In genomic region chr1:203287896-203288295, GRCh38 we compare ENCODE assay signal across 9 cellular contexts. TPM values are rescaled to one million over a fixed set of nuclear protein-coding genes. Genes with fewer than 3 reads are reported as not detected.
DNase-seq lines count a peak whose midpoint lies in the region; ATAC-seq and TF ChIP-seq lines count a peak whose summit lies in the region.
"Had no signal": no experiment of that assay in that cellular context is flagged by ENCODE, and none has a peak within 500 bp of the region (broad histone marks: within the 10 kb centered on the region; RNA-seq: fewer than 3 reads in every experiment).

No MANE protein-coding gene starts in this region.

- ATAC-seq in stimulated activated naive CD8-positive, alpha-beta T cell treated with anti-CD3 and anti-CD28 coated beads, Interleukin-15, Interleukin-2, amounts not matched to agents 100 U/mL and 50 U/mL, for 24 hours: no peak
- ATAC-seq in GM21515 (IDR thresholded peaks at IDR 0.05; ENCODE audit: unreplicated experiment): no peak

- no peaks in the 10 kb centered on the region for H3K27me3 Mint-ChIP-seq in stimulated activated naive CD8-positive, alpha-beta T cell treated with anti-CD3 and anti-CD28 coated beads, Interleukin-15, Interleukin-2, amounts not matched to agents 100 ng/mL and 50 ng/mL, for 24 hours
- H3K27me3 Mint-ChIP-seq in nephron progenitor cell (ENCODE audit: low read depth, poor library complexity): peaks cover 3% of the 10 kb centered on the region

- no peaks in the 10 kb centered on the region for H3K27me3 ChIP-seq in colonic mucosa

- peak overlapping the region; percentile 98 for H3K27ac ChIP-seq in colonic mucosa

- peak overlapping the region; percentile 100 for H3K27ac Mint-ChIP-seq in stimulated activated naive CD8-positive, alpha-beta T cell treated with anti-CD3 and anti-CD28 coated beads, Interleukin-15, Interleukin-2, amounts not matched to agents 100 ng/mL and 50 ng/mL, for 24 hours
- H3K27ac Mint-ChIP-seq in nephron progenitor cell: no peak overlapping the region

- H3K4me3 Mint-ChIP-seq in stimulated activated naive CD8-positive, alpha-beta T cell treated with anti-CD3 and anti-CD28 coated beads, Interleukin-15, Interleukin-2, amounts not matched to agents 100 ng/mL and 50 ng/mL, for 24 hours: peak overlapping the region; percentile 85
- peak overlapping the region; percentile 35 for H3K4me3 Mint-ChIP-seq in nephron progenitor cell

- no peaks in the 10 kb centered on the region for H3K9me3 Mint-ChIP-seq in stimulated activated naive CD8-positive, alpha-beta T cell treated with anti-CD3 and anti-CD28 coated beads, Interleukin-15, Interleukin-2, amounts not matched to agents 100 ng/mL and 50 ng/mL, for 24 hours
- H3K9me3 Mint-ChIP-seq in nephron progenitor cell: no peaks in the 10 kb centered on the region

- TF ChIP-seq CTCF in colonic mucosa (IDR thresholded peaks at IDR 0.05) (no peak), nephron progenitor cell (IDR thresholded peaks at IDR 0.05) (no peak)

- intact Hi-C loops in colonic mucosa (cut with DNase I): no loop called here

- H3K9me3 ChIP-seq in colonic mucosa: no peaks in the 10 kb centered on the region

- H3K4me1 Mint-ChIP-seq in stimulated activated naive CD8-positive, alpha-beta T cell treated with anti-CD3 and anti-CD28 coated beads, Interleukin-15, Interleukin-2, amounts not matched to agents 100 ng/mL and 50 ng/mL, for 24 hours (ENCODE audit: low read depth): peaks cover 74% of the 10 kb centered on the region
- H3K4me1 Mint-ChIP-seq in nephron progenitor cell: peaks cover 92% of the 10 kb centered on the region

- H3K36me3 ChIP-seq in colonic mucosa: no peaks in the 10 kb centered on the region

- H3K4me1 ChIP-seq in colonic mucosa: peaks cover 49% of the 10 kb centered on the region

- peak overlapping the region in 1 of 2 donors; percentile 84 for H3K9ac ChIP-seq in colonic mucosa (ENCODE audit: low read depth in 2 of 2, low read length in 2 of 2)

- no peaks in the 10 kb centered on the region for H3K36me3 Mint-ChIP-seq in stimulated activated naive CD8-positive, alpha-beta T cell treated with anti-CD3 and anti-CD28 coated beads, Interleukin-15, Interleukin-2, amounts not matched to agents 100 ng/mL and 50 ng/mL, for 24 hours (ENCODE audit: low read depth)
- no peaks in the 10 kb centered on the region for H3K36me3 Mint-ChIP-seq in nephron progenitor cell (ENCODE audit: low read depth)

- DNase-seq in stimulated activated naive CD8-positive, alpha-beta T cell treated with anti-CD3 and anti-CD28 coated beads, Interleukin-15, Interleukin-2, amounts not matched to agents 100 U/mL and 50 U/mL, for 24 hours: no peak
- DNase-seq in colonic mucosa: no peak
- no peak for DNase-seq in nephron progenitor cell
- no peak for DNase-seq in NCI-H82 treated with DMSO at 0.1 percent for 48 hours (lab: John Stamatoyannopoulos, UW; ENCODE audit: unreplicated experiment)
- DNase-seq in hepatic stellate cell (ENCODE audit: low spot score): no peak
- DNase-seq in SHP77 (lab: John Stamatoyannopoulos, UW): no peak

- no peak overlapping the region for H3K4me3 ChIP-seq in colonic mucosa

RNA-seq across cellular contexts. Expression of gene BTG2, which starts 17.4 kb away (rescaled TPM):
- total RNA-seq in colonic mucosa: 10 to 100 TPM; 66.4 to 88.0 TPM

RNA-seq across cellular contexts. Expression of gene CHIT1, which starts 58.4 kb away (rescaled TPM):
- under 1 TPM in 1 of 2 donors, not detected in 1; 0.30 TPM for total RNA-seq in colonic mucosa
- total RNA-seq: kidney epithelial cell had no signal
